Comparison of ENCODE assay signal across 21 cellular contexts in genomic region chr6:137769797-137770362, GRCh38.
A peak's percentile ranks its signal among the peaks of the same experiment; 100 is the strongest.
DNase-seq lines count a peak whose midpoint lies in the region; ATAC-seq lines count a peak whose summit lies in the region.
"Had no signal": no experiment of that assay in that cellular context is flagged by ENCODE, and none has a peak within 500 bp of the region (broad histone marks: within the 10 kb centered on the region; RNA-seq: fewer than 3 reads in every experiment).

No MANE protein-coding gene starts in this region.

- H3K9me2 ChIP-seq in Karpas-422 (replicated peaks; ENCODE audit: insufficient read depth, low read length): no peaks in the 10 kb centered on the region

- H3K9me3 ChIP-seq in Karpas-422 (ENCODE audit: low read length): no peaks in the 10 kb centered on the region
- H3K9me3 ChIP-seq: MG63, SJSA1 had no signal

- peaks cover 3% of the 10 kb centered on the region for H3K9me3 Mint-ChIP-seq in stimulated activated memory B cell treated with anti-CD40 and anti-IgM and Interleukin-4, amounts not matched to agents 10 μg/mL and 1 μg/mL and 100 μg/mL, for 72 hours

- no peaks in the 10 kb centered on the region for H3K27me3 Mint-ChIP-seq in stimulated activated memory B cell treated with anti-CD40 and anti-IgM and Interleukin-4, amounts not matched to agents 10 μg/mL and 1 μg/mL and 100 μg/mL, for 72 hours

- no peaks in the 10 kb centered on the region for H3K79me2 ChIP-seq in Karpas-422 (ENCODE audit: low read length)

- no peaks in the 10 kb centered on the region for H3K36me3 ChIP-seq in Karpas-422 (ENCODE audit: insufficient read depth, low read length)
- H3K36me3 ChIP-seq: MG63, SJSA1 had no signal

- H3K27me3 ChIP-seq in Karpas-422 (ENCODE audit: low read length): no peaks in the 10 kb centered on the region
- H3K27me3 ChIP-seq: MG63, SJSA1 had no signal

- no peaks in the 10 kb centered on the region for H3K36me3 Mint-ChIP-seq in stimulated activated memory B cell treated with anti-CD40 and anti-IgM and Interleukin-4, amounts not matched to agents 10 μg/mL and 1 μg/mL and 100 μg/mL, for 72 hours

- H3K4me1 ChIP-seq in Karpas-422 (ENCODE audit: low read length): peaks cover 27% of the 10 kb centered on the region

- peak overlapping the region; percentile 25 for H3K4me2 ChIP-seq in Karpas-422 (ENCODE audit: low read depth, low read length, poor library complexity, severe bottlenecking)
- H3K4me2 ChIP-seq: KMS-11, PC-9 had no signal

- peaks cover 16% of the 10 kb centered on the region for H3K4me1 Mint-ChIP-seq in stimulated activated memory B cell treated with anti-CD40 and anti-IgM and Interleukin-4, amounts not matched to agents 10 μg/mL and 1 μg/mL and 100 μg/mL, for 72 hours

- H2AFZ ChIP-seq in Karpas-422 (ENCODE audit: low read length): no peak overlapping the region
- H2AFZ ChIP-seq: PC-9 had no signal

- H3K4me3 ChIP-seq in Karpas-422 (ENCODE audit: low read length): no peak overlapping the region
- H3K4me3 ChIP-seq: MG63, PC-9, SJSA1 had no signal

- DNase-seq in Karpas-422 (no peak), COLO668 (lab: John Stamatoyannopoulos, UW; ENCODE audit: unreplicated experiment) (no peak)
- no peak for DNase-seq in activated CD4-positive, CD25-positive, alpha-beta regulatory T cell treated with anti-CD3 and anti-CD28 coated beads, Interleukin-2, amount 50 U/mL, for 72 hours
- DNase-seq: ACHN, AML-193, DMS53, HFFc6, MG63, NCI-H1092, NCI-H146, NCI-H2081 treated with DMSO at 0.1 percent for 48 hours, NCI-H510A, NCI-H774, PC-9, T-helper 2 cell had no signal

- H4K20me1 ChIP-seq in Karpas-422 (ENCODE audit: insufficient read depth, low read depth, low read length): no peaks in the 10 kb centered on the region

- H3K27ac ChIP-seq in Karpas-422 (ENCODE audit: low read length): no peak overlapping the region
- H3K27ac ChIP-seq: KMS-11, PC-9, SJSA1 had no signal

- no peak overlapping the region for H3K9ac ChIP-seq in Karpas-422 (ENCODE audit: low read length)
- H3K9ac ChIP-seq: KMS-11 had no signal

- peak; percentile 33 for ATAC-seq in GM18907 (IDR thresholded peaks at IDR 0.05; ENCODE audit: unreplicated experiment)
- ATAC-seq in GM21529 (IDR thresholded peaks at IDR 0.05; ENCODE audit: unreplicated experiment): peak; percentile 37
- peak; percentile 76 for ATAC-seq in stimulated activated memory B cell treated with anti-CD40 and anti-IgM and Interleukin-4, amounts not matched to agents 10 μg/mL and 1 μg/mL and 100 μg/mL, for 72 hours
- no peak for ATAC-seq in GM21367 (IDR thresholded peaks at IDR 0.05; ENCODE audit: unreplicated experiment)

- no peak overlapping the region for H3K27ac Mint-ChIP-seq in stimulated activated memory B cell treated with anti-CD40 and anti-IgM and Interleukin-4, amounts not matched to agents 10 μg/mL and 1 μg/mL and 100 μg/mL, for 72 hours
- H3K27ac Mint-ChIP-seq: HFFc6 had no signal

- no peak overlapping the region for H3K4me3 Mint-ChIP-seq in stimulated activated memory B cell treated with anti-CD40 and anti-IgM and Interleukin-4, amounts not matched to agents 10 μg/mL and 1 μg/mL and 100 μg/mL, for 72 hours
- H3K4me3 Mint-ChIP-seq: HFFc6 had no signal
